ENCODE assay signal across 2 cellular contexts in the genomic region with DNA sequence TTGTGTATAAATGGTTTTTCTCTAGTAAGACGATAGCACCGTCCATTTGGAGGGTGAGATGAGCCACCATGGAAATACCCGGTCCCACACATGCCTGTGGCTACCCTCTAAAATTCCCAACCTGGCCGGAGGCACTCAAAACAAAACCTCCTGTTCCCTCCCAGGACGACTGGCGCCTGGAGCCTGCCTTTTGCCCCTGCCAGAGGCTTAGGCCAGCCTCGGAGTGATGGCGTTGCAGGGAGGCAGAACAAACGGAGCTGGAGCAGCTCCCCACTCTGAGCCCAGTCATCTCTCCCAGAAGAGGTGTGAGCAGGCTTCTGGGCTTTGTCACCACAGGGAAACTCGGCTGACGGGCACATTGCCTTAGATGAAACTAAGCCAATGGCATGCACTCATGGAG.
TF ChIP-seq lines count a peak whose summit lies in the region.

No MANE protein-coding gene starts in this region.

TF ChIP-seq in IMR-90, 13 proteins besides CTCF, POLR2A, EP300 and RAD21:
- TF ChIP-seq, protein P1, sequence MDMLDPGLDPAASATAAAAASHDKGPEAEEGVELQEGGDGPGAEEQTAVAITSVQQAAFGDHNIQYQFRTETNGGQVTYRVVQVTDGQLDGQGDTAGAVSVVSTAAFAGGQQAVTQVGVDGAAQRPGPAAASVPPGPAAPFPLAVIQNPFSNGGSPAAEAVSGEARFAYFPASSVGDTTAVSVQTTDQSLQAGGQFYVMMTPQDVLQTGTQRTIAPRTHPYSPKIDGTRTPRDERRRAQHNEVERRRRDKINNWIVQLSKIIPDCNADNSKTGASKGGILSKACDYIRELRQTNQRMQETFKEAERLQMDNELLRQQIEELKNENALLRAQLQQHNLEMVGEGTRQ (IDR thresholded peaks at IDR 0.05; ENCODE audit: low read depth, low read length) = no peak
- TF ChIP-seq FOS (IDR thresholded peaks at IDR 0.05; ENCODE audit: low read depth, low read length) (no peak), RCOR1 (IDR thresholded peaks at IDR 0.05; ENCODE audit: insufficient replicate concordance, low read length) (no peak), MAZ (IDR thresholded peaks at IDR 0.05; ENCODE audit: borderline replicate concordance, low read depth, low read length) (no peak), MAFK (IDR thresholded peaks at IDR 0.05; ENCODE audit: low read depth, low read length) (no peak), RFX5 (IDR thresholded peaks at IDR 0.05; ENCODE audit: low read depth, low read length) (no peak), ELK1 (IDR thresholded peaks at IDR 0.05; ENCODE audit: borderline replicate concordance, low read depth, low read length) (no peak), NFE2L2 (IDR thresholded peaks at IDR 0.05; ENCODE audit: low read depth, low read length) (no peak), MXI1 (IDR thresholded peaks at IDR 0.05; ENCODE audit: borderline replicate concordance, low read depth, low read length) (no peak), CHD1 (IDR thresholded peaks at IDR 0.05; ENCODE audit: low read depth, low read length) (no peak), CEBPB (IDR thresholded peaks at IDR 0.05; ENCODE audit: low read depth, low read length) (no peak), SMC3 (IDR thresholded peaks at IDR 0.05; ENCODE audit: low read depth, low read length) (no peak), BHLHE40 (IDR thresholded peaks at IDR 0.05; ENCODE audit: low read depth, low read length) (no peak)

TF ChIP-seq in H1, 55 proteins besides CTCF, POLR2A, EP300 and RAD21:
- TF ChIP-seq SAP30 (IDR thresholded peaks at IDR 0.05; ENCODE audit: insufficient read depth, insufficient replicate concordance, low read length) (no peak), BRCA1 (IDR thresholded peaks at IDR 0.05; ENCODE audit: low read depth, low read length) (no peak), ZNF274 (IDR thresholded peaks at IDR 0.05; ENCODE audit: borderline replicate concordance, extremely low read depth, low read length) (no peak), KDM5A (IDR thresholded peaks at IDR 0.05; ENCODE audit: low read length) (no peak), TEAD4 (IDR thresholded peaks at IDR 0.05; ENCODE audit: low read depth, low read length) (no peak), SP4 (IDR thresholded peaks at IDR 0.05; ENCODE audit: low read length) (no peak), SP2 (IDR thresholded peaks at IDR 0.05; ENCODE audit: low read length) (no peak), RFX5 (IDR thresholded peaks at IDR 0.05; ENCODE audit: borderline replicate concordance, low read depth, low read length) (no peak), BACH1 (IDR thresholded peaks at IDR 0.05; ENCODE audit: low read length) (no peak), SRF (IDR thresholded peaks at IDR 0.05; ENCODE audit: low read depth, low read length) (no peak), RNF2 (IDR thresholded peaks at IDR 0.05; ENCODE audit: borderline replicate concordance, low read depth, low read length, missing control alignments, poor library complexity, severe bottlenecking) (no peak), PHF8 (conservative IDR thresholded peaks at IDR 0.05; ENCODE audit: low read depth, low read length) (no peak), EGR1 (IDR thresholded peaks at IDR 0.05; ENCODE audit: borderline replicate concordance, low read depth, low read length) (no peak), NRF1 (IDR thresholded peaks at IDR 0.05; ENCODE audit: low read depth, low read length) (no peak), ATF3 (IDR thresholded peaks at IDR 0.05; ENCODE audit: insufficient read depth, low read depth, low read length) (no peak), RBBP5 (IDR thresholded peaks at IDR 0.05; ENCODE audit: borderline replicate concordance, low read depth, low read length) (no peak), TBP (IDR thresholded peaks at IDR 0.05; ENCODE audit: low read depth, low read length) (no peak)
- TF ChIP-seq, protein P2, sequence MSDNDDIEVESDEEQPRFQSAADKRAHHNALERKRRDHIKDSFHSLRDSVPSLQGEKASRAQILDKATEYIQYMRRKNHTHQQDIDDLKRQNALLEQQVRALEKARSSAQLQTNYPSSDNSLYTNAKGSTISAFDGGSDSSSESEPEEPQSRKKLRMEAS (IDR thresholded peaks at IDR 0.05) = no peak
TF ChIP-seq in H1: peak in this region for 0.
